ENCODE assay signal across 10 cellular contexts in the genomic region with DNA sequence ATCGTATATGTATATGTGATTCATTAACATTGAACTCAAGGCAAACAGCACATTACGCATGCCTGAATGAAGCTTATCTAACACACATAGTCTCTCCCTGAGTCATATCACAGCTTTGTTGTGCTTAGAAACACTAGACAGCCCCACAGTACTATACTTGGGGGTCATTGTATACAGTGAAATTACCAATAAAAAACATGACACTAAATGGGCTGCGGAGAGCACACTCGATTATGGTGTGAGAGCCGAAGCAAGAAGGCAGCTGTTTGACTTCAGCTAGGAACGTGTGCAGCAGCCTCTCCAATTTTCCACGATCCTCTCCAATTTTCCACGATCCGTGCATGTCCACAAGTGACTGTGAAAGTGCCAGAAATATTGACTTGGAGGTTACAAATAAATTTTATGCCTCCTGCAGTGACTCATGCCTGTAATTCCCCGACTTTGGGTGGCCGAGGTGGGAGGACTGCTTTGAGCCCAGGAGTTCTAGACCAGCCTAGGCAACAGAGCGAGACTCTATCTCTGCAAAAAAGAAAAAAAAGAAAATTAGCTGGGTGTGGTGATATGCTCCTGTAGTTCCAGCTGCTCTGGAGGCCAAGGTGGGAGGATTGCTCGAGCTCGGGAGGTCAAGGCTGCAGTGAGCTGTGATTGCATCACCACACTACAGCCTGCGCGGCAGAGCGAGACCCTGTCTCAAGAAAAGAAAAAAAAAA.
DNase-seq lines count a peak whose midpoint lies in the region; ATAC-seq and TF ChIP-seq lines count a peak whose summit lies in the region.
"Had no signal": no experiment of that assay in that cellular context is flagged by ENCODE, and none has a peak within 500 bp of the region (broad histone marks: within the 10 kb centered on the region; RNA-seq: fewer than 3 reads in every experiment).

No MANE protein-coding gene starts in this region.

- H3K36me3 ChIP-seq in SJSA1 (peaks cover 19% of the 10 kb centered on the region), gastroesophageal sphincter (peaks cover 0 to 4% of the 10 kb centered on the region in 2 donors)

- H3K27ac ChIP-seq in SJSA1, result peak overlapping the region; percentile 79
- H3K27ac ChIP-seq in gastroesophageal sphincter, result peak overlapping the region; percentile 21 to 82 (median 71)
- H3K27ac ChIP-seq: epithelial cell of prostate had no signal

- H3K4me1 ChIP-seq in SJSA1 (replicated peaks), result peaks cover 42% of the 10 kb centered on the region
- peaks cover 21 to 92% (median 37%) of the 10 kb centered on the region in 3 donors for H3K4me1 ChIP-seq in gastroesophageal sphincter

- TF ChIP-seq EP300 in gastroesophageal sphincter (IDR thresholded peaks at IDR 0.05), result no peak

- no peak for TF ChIP-seq CTCF in gastroesophageal sphincter (IDR thresholded peaks at IDR 0.05)

- no peaks in the 10 kb centered on the region for H3K9me3 ChIP-seq in SJSA1 (replicated peaks)
- H3K9me3 ChIP-seq in gastroesophageal sphincter, result no peaks in the 10 kb centered on the region

- TF ChIP-seq POLR2A in gastroesophageal sphincter (IDR thresholded peaks at IDR 0.05), result no peak

- 11 to 49% methylated on average over 6 to 13 of the region's 17 CpGs for WGBS in gastroesophageal sphincter (ENCODE audit: low coverage in 1 of 2), 2 donors

- H3K27me3 ChIP-seq in SJSA1 (replicated peaks) (no peaks in the 10 kb centered on the region), gastroesophageal sphincter (no peaks in the 10 kb centered on the region)

- ATAC-seq in gastroesophageal sphincter, result peak; percentile 20

- H3K4me3 ChIP-seq in SJSA1 (peak overlapping the region; percentile 9), gastroesophageal sphincter (no peak overlapping the region)
- H3K4me3 ChIP-seq: skin epidermis had no signal

- DNase-seq in GM03348 (ENCODE audit: low spot score) (peak; percentile 21), SJSA1 (ENCODE audit: low read depth in 1 of 2, low spot score in 2 of 2) (peak; percentile 78 to 93), pulmonary artery endothelial cell (ENCODE audit: low read depth, low spot score) (peak; percentile 84), GOT3 (lab: John Stamatoyannopoulos, UW) (no peak), NCI-H2196 treated with DMSO at 0.1 percent for 48 hours (lab: John Stamatoyannopoulos, UW; ENCODE audit: unreplicated experiment) (no peak), NCI-H524 treated with DMSO at 0.1 percent for 48 hours (lab: John Stamatoyannopoulos, UW) (no peak), NOMO-1 treated with dmso at 0.1 percent for 144 hours (lab: John Stamatoyannopoulos, UW; ENCODE audit: unreplicated experiment) (no peak)

Comparison
In these comparisons a context has a peak if more than half of its experiments do, and no peak if none do; other contexts are left out.
1. DNase-seq: peak in GM03348 (single experiment), SJSA1 (2 of 2) and pulmonary artery endothelial cell (single experiment); none in GOT3 (single experiment), NCI-H2196 treated with DMSO at 0.1 percent for 48 hours (single experiment), NCI-H524 treated with DMSO at 0.1 percent for 48 hours (single experiment) and NOMO-1 treated with dmso at 0.1 percent for 144 hours (single experiment).